In the genomic region with DNA sequence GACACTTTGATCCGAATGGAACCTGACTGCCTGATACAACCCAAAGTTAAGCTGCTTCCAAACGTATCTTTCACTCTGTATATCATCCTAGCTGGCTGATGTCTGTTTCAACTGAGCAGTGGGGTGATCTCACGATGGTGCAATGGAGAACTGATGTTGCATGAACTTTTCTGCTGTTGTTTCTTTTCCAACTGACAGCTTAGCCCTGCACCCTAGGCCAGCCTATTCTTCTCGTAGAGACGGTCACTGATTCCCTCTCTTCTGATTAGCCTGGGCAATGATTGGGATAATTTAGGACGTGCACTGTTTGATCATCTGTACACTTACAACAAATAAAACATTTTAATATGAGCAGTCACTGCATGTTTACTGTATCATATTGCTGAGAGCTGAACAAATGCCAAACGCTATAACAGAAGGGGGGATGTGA, we compare ENCODE assay signal across 1 cellular context.
A peak's percentile ranks its signal among the peaks of the same experiment; 100 is the strongest.
TF ChIP-seq lines count a peak whose summit lies in the region.

No MANE protein-coding gene starts in this region.

TF ChIP-seq in HEK293, 187 proteins besides CTCF, POLR2A, EP300 and RAD21 (continued from another document):
- TF ChIP-seq, protein P1, sequence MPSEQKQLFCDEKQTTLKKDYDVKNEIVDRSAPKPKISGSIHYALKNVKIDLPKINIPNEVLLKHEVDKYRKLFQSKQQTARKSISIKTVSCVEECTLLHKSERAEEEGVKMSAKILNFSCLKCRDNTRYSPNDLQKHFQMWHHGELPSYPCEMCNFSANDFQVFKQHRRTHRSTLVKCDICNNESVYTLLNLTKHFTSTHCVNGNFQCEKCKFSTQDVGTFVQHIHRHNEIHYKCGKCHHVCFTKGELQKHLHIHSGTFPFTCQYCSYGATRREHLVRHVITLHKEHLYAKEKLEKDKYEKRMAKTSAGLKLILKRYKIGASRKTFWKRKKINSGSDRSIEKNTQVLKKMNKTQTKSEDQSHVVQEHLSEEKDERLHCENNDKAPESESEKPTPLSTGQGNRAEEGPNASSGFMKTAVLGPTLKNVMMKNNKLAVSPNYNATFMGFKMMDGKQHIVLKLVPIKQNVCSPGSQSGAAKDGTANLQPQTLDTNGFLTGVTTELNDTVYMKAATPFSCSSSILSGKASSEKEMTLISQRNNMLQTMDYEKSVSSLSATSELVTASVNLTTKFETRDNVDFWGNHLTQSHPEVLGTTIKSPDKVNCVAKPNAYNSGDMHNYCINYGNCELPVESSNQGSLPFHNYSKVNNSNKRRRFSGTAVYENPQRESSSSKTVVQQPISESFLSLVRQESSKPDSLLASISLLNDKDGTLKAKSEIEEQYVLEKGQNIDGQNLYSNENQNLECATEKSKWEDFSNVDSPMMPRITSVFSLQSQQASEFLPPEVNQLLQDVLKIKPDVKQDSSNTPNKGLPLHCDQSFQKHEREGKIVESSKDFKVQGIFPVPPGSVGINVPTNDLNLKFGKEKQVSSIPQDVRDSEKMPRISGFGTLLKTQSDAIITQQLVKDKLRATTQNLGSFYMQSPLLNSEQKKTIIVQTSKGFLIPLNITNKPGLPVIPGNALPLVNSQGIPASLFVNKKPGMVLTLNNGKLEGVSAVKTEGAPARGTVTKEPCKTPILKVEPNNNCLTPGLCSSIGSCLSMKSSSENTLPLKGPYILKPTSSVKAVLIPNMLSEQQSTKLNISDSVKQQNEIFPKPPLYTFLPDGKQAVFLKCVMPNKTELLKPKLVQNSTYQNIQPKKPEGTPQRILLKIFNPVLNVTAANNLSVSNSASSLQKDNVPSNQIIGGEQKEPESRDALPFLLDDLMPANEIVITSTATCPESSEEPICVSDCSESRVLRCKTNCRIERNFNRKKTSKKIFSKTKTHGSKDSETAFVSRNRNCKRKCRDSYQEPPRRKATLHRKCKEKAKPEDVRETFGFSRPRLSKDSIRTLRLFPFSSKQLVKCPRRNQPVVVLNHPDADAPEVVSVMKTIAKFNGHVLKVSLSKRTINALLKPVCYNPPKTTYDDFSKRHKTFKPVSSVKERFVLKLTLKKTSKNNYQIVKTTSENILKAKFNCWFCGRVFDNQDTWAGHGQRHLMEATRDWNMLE (tag by site-specific recombination; conservative IDR thresholded peaks at IDR 0.05; ENCODE audit: low read depth), result peak; percentile 55; the same call in 1 of the 2 replicates
- TF ChIP-seq ZBTB17 (tag by site-specific recombination; IDR thresholded peaks at IDR 0.05), result peak; percentile 27; the same call in 1 of the 2 replicates
- no peak for TF ChIP-seq ZNF785 (tag by site-specific recombination; IDR thresholded peaks at IDR 0.05)
- TF ChIP-seq ZNF24 (tag by site-specific recombination; IDR thresholded peaks at IDR 0.05), result 0 out of 2 replicates have a peak, but pooled peaks have one; percentile 40
- TF ChIP-seq IKZF3 (tag by site-specific recombination; IDR thresholded peaks at IDR 0.05), result peak; percentile 27; the same call in 1 of the 2 replicates
- no peak for TF ChIP-seq ZNF423 (tag by site-specific recombination; IDR thresholded peaks at IDR 0.05)
- peak; percentile 80; the same call in 1 of the 2 replicates for TF ChIP-seq ZEB2 (tag by site-specific recombination; IDR thresholded peaks at IDR 0.05)
